In the genomic region with DNA sequence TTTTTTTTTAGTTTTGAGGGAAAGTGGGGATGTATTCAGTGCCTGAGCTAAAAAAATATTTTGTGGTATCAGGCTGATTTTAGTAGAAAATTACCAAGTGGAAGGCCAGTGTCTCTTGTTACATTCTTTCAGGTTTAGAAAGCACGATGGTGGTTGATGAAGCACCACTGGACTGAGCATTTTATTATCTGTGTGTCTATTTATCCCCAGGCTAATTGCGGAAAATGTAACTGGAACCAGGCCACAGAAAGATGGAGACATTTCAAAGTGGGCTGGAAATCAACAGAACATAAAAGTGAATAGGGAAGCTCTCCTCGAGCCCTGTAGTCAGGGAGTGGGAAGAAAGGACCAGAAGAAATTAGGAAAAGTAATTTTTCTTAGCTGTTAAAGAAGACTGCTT, we compare ENCODE assay signal across 26 cellular contexts.
"Had no signal": no experiment of that assay in that cellular context is flagged by ENCODE, and none has a peak within 500 bp of the region (broad histone marks: within the 10 kb centered on the region; RNA-seq: fewer than 3 reads in every experiment).

No MANE protein-coding gene starts in this region.

- H3K27ac ChIP-seq: ascending aorta, lower lobe of right lung, tibial artery, VCaP had no signal

- H3K9me3 ChIP-seq: ascending aorta, lower lobe of right lung, tibial artery had no signal

- H3K4me3 ChIP-seq: ascending aorta, lower lobe of right lung, tibial artery had no signal

- FAIRE-seq: bronchial epithelial cell had no signal

- H3K4me1 ChIP-seq: ascending aorta, lower lobe of right lung, tibial artery had no signal

- H3K27me3 ChIP-seq: ascending aorta, tibial artery had no signal

- H3K36me3 ChIP-seq: ascending aorta, lower lobe of right lung, tibial artery had no signal

- H3K27ac Mint-ChIP-seq: mesothelial cell of epicardium; nephron; T-helper 1 cell treated with Interleukin-12 subunit alpha and Interleukin-12 subunit beta and Interleukin-4 antibody, amounts not matched to agents 30 μg/mL and 1 μg/mL, for 36 hours had no signal

- H3K36me3 Mint-ChIP-seq: mesothelial cell of epicardium had no signal

- DNase-seq: activated CD4-positive, alpha-beta T cell treated with anti-CD3 and anti-CD28 coated beads, Interleukin-2, amount 50 U/mL, for 1 hour; activated CD4-positive, CD25-positive, alpha-beta regulatory T cell treated with anti-CD3 and anti-CD28 coated beads, Interleukin-2, amount 50 U/mL, for 72 hours; activated CD8-positive, alpha-beta memory T cell treated with anti-CD3 and anti-CD28 coated beads for 24 hours; activated CD8-positive, alpha-beta memory T cell treated with anti-CD3 and anti-CD28 coated beads, Interleukin-2, amount 50 U/mL, for 48 hours; activated effector memory CD4-positive, alpha-beta T cell treated with anti-CD3 and anti-CD28 coated beads, Interleukin-2, amount 50 U/mL, for 16 hours; activated naive CD4-positive, alpha-beta T cell treated with anti-CD3 and anti-CD28 coated beads, Interleukin-2, amount 50 U/mL, for 16 hours; activated T-cell treated with anti-CD3 and anti-CD28 coated beads, Interleukin-2, amount 50 U/mL, for 48 hours; cerebellar nuclear complex; effector CD4-positive, alpha-beta T cell; glutamatergic neuron; hypothalamus; islet precursor cell; left colon; lower lobe of right lung; posterior cingulate gyrus; retina; stimulated activated CD4-positive, alpha-beta T cell treated with anti-CD3 and anti-CD28 coated beads, Interleukin-2, amount 100 ng/mL, for 24 hours; stimulated activated naive CD8-positive, alpha-beta T cell treated with anti-CD3 and anti-CD28 coated beads, Interleukin-15, Interleukin-2, amounts not matched to agents 100 U/mL and 50 U/mL, for 24 hours; substantia nigra; tibial artery had no signal

- H3K9me3 Mint-ChIP-seq: T-helper 1 cell treated with Interleukin-12 subunit alpha and Interleukin-12 subunit beta and Interleukin-4 antibody, amounts not matched to agents 30 μg/mL and 1 μg/mL, for 36 hours had no signal

- H3K4me3 Mint-ChIP-seq: mesothelial cell of epicardium; nephron; T-helper 1 cell treated with Interleukin-12 subunit alpha and Interleukin-12 subunit beta and Interleukin-4 antibody, amounts not matched to agents 30 μg/mL and 1 μg/mL, for 36 hours had no signal
